ENCODE assay signal across 19 cellular contexts in the genomic region with DNA sequence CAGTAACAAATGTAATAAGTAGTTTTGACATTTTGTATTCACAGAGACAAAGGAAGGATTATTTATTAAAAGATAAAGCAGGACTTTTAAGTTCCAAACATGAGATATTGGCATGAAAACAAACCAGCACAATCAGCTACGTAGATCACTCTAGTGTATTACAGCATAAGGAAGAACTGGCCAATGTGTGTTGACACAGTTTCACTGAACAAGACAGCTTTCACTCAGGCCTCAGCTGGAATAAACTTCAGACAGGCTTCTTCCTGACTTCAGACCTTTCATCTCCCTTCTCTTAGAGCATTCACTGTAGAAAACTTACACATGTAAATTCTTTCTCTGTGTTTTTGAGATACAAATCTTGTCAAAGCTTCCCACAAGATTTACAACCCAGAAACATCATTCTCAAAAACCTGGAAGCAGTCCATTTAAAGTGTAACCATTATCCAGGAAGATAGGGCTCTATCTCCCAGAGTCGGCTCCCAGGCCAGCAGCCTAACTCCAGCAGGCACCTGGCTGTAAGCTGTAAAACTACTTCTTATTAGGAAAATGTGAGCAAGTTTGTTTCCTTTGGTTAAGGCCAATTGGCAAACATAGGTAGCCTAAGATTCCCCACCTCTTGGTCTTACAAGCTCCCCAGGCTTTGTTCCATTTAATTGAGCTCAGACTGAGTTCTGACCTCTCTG.
DNase-seq lines count a peak whose midpoint lies in the region; ATAC-seq and TF ChIP-seq lines count a peak whose summit lies in the region.
"Had no signal": no experiment of that assay in that cellular context is flagged by ENCODE, and none has a peak within 500 bp of the region (broad histone marks: within the 10 kb centered on the region; RNA-seq: fewer than 3 reads in every experiment).

No MANE protein-coding gene starts in this region.

- no peaks in the 10 kb centered on the region for H3K9me3 Mint-ChIP-seq in nephron

- TF ChIP-seq CTCF in BE2C (IDR thresholded peaks at IDR 0.05; ENCODE audit: low read depth, low read length) (no peak), nephron (IDR thresholded peaks at IDR 0.05; ENCODE audit: unreplicated experiment in 3 of 3) (no peak)

- no peaks in the 10 kb centered on the region for H3K9me3 ChIP-seq in BE2C
- H3K9me3 ChIP-seq: MG63 had no signal

- intact Hi-C loops in left ventricle myocardium superior (cut with micrococcal nuclease) = no loop called here

- H3K27ac ChIP-seq in caudate nucleus (ENCODE audit: low read depth, low read length) = no peak overlapping the region
- H3K27ac ChIP-seq: C4-2B had no signal

- ATAC-seq in left ventricle myocardium superior = peak; percentile 60
- ATAC-seq in GM19452 (IDR thresholded peaks at IDR 0.05; ENCODE audit: unreplicated experiment) = no peak
- ATAC-seq: GM23338, HCT116, PC-3 had no signal

- no peak overlapping the region for H3K4me3 Mint-ChIP-seq in nephron
- H3K4me3 Mint-ChIP-seq: GM23338 had no signal

- no peaks in the 10 kb centered on the region for H3K27me3 Mint-ChIP-seq in nephron (ENCODE audit: low read depth)

- no peaks in the 10 kb centered on the region for H3K36me3 ChIP-seq in BE2C
- H3K36me3 ChIP-seq: MG63 had no signal

- DNase-seq in BE2C (peak; percentile 37), NCI-H69 (lab: John Stamatoyannopoulos, UW) (peak; percentile 23), left ventricle myocardium superior (no peak), cerebellum (ENCODE audit: low spot score) (no peak), caudate nucleus (lab: John Stamatoyannopoulos, UW) (no peak)
- DNase-seq: COR-L47, IMR-90, Karpas-422, MG63, NCI-H1105, NCI-H1694, NCI-H2227 treated with DMSO at 0.1 percent for 48 hours, NCI-H526, PC-3 had no signal

- peaks cover 9% of the 10 kb centered on the region for H3K4me1 Mint-ChIP-seq in nephron
- H3K4me1 Mint-ChIP-seq: GM23338 had no signal

- no peaks in the 10 kb centered on the region for H3K27me3 ChIP-seq in BE2C
- H3K27me3 ChIP-seq: MG63 had no signal

- H3K4me1 ChIP-seq in BE2C = no peaks in the 10 kb centered on the region

- H3K4me3 ChIP-seq in BE2C (ENCODE audit: low read depth, low read length) = no peak overlapping the region
- H3K4me3 ChIP-seq: GM23338, MG63 had no signal

- H3K36me3 Mint-ChIP-seq in nephron (ENCODE audit: low read depth) = no peaks in the 10 kb centered on the region

- H3K27ac Mint-ChIP-seq in nephron = peak overlapping the region in 2 of 3 experiments; percentile 78 to 84
- H3K27ac Mint-ChIP-seq: GM23338 had no signal

Comparison
In these comparisons a context has a peak if more than half of its experiments do, and no peak if none do; other contexts are left out.
1. DNase-seq: peak in BE2C (single experiment) and NCI-H69 (single experiment); none in left ventricle myocardium superior (single experiment), cerebellum (single experiment) and caudate nucleus (0 of 61).